8 cellular contexts compared by ENCODE assay signal in genomic region chr17:76909971-76910760, GRCh38. TPM values are rescaled to one million over a fixed set of nuclear protein-coding genes. Genes with fewer than 3 reads are reported as not detected.
A peak's percentile ranks its signal among the peaks of the same experiment; 100 is the strongest.
DNase-seq lines count a peak whose midpoint lies in the region; ATAC-seq and TF ChIP-seq lines count a peak whose summit lies in the region.

No MANE protein-coding gene starts in this region.

- H3K27me3 ChIP-seq in HAP-1 (ENCODE audit: low read depth) (no peaks in the 10 kb centered on the region), vagina (no peaks in the 10 kb centered on the region)

- H3K4me3 ChIP-seq in HAP-1 (no peak overlapping the region), epithelial cell of esophagus (ENCODE audit: low read length) (no peak overlapping the region), vagina (no peak overlapping the region)

- H3K4me1 ChIP-seq in HAP-1: no peaks in the 10 kb centered on the region
- H3K4me1 ChIP-seq in vagina: no peaks in the 10 kb centered on the region

- in situ Hi-C loops in HAP-1 (cut with MboI; ENCODE audit: low sequenced_read_pairs): no loop called here

- H3K9me3 ChIP-seq in HAP-1 (no peaks in the 10 kb centered on the region), vagina (no peaks in the 10 kb centered on the region)

- no peaks in the 10 kb centered on the region for H3K36me3 ChIP-seq in HAP-1 (replicated peaks)
- no peaks in the 10 kb centered on the region for H3K36me3 ChIP-seq in vagina

- no peak for TF ChIP-seq CTCF in epithelial cell of esophagus (IDR thresholded peaks at IDR 0.05; ENCODE audit: insufficient read depth, low read depth, low read length, missing control alignments)
- TF ChIP-seq CTCF in omental fat pad (IDR thresholded peaks at IDR 0.05): no peak
- no peak for TF ChIP-seq CTCF in vagina (IDR thresholded peaks at IDR 0.05)

- ATAC-seq in omental fat pad (ENCODE audit: low FRiP score): peak; percentile 14
- no peak for ATAC-seq in GM18873 (IDR thresholded peaks at IDR 0.05; ENCODE audit: low FRiP score, unreplicated experiment)

- no peak overlapping the region for H3K27ac ChIP-seq in vagina

- no peaks in the 10 kb centered on the region for H3K36me3 Mint-ChIP-seq in T-helper 2 cell treated with Interferon-gamma antibody and Interleukin-4, amounts not matched to agents 5 μg/mL and 100 μg/mL, for 36 hours (ENCODE audit: low read depth)

- no peaks in the 10 kb centered on the region for H3K4me1 Mint-ChIP-seq in T-helper 2 cell treated with Interferon-gamma antibody and Interleukin-4, amounts not matched to agents 5 μg/mL and 100 μg/mL, for 36 hours (ENCODE audit: low read depth)

- no peaks in the 10 kb centered on the region for H3K9me3 Mint-ChIP-seq in T-helper 2 cell treated with Interferon-gamma antibody and Interleukin-4, amounts not matched to agents 5 μg/mL and 100 μg/mL, for 36 hours

- TF ChIP-seq POLR2A in vagina (IDR thresholded peaks at IDR 0.05): no peak

- no peaks in the 10 kb centered on the region for H3K27me3 Mint-ChIP-seq in T-helper 2 cell treated with Interferon-gamma antibody and Interleukin-4, amounts not matched to agents 5 μg/mL and 100 μg/mL, for 36 hours (ENCODE audit: low read depth)

- intact Hi-C loops in vagina (cut with DNase I) (no loop called here), posterior vena cava (cut with DNase I) (no loop called here)

- H3K4me3 Mint-ChIP-seq in T-helper 2 cell treated with Interferon-gamma antibody and Interleukin-4, amounts not matched to agents 5 μg/mL and 100 μg/mL, for 36 hours: no peak overlapping the region

- H3K27ac Mint-ChIP-seq in T-helper 2 cell treated with Interferon-gamma antibody and Interleukin-4, amounts not matched to agents 5 μg/mL and 100 μg/mL, for 36 hours: no peak overlapping the region

- peak; percentile 5 to 78 for DNase-seq in HAP-1 (ENCODE audit: low spot score in 2 of 2)
- DNase-seq in T-helper 2 cell treated with Interferon-gamma antibody and Interleukin-4, amounts not matched to agents 5 μg/mL and 100 μg/mL, for 36 hours (ENCODE audit: low spot score): peak; percentile 14
- peak; percentile 66 for DNase-seq in epithelial cell of esophagus (ENCODE audit: low read depth)
- DNase-seq in omental fat pad (ENCODE audit: low spot score): no peak
- DNase-seq in vagina (ENCODE audit: extremely low spot score in 2 of 2): no peak
- no peak for DNase-seq in posterior vena cava (ENCODE audit: low spot score)
- no peak for DNase-seq in cerebellar nuclear complex (lab: John Stamatoyannopoulos, UW)

RNA-seq across cellular contexts. Expression of gene MGAT5B, which starts 42.0 kb away (rescaled TPM):
- total RNA-seq in omental fat pad (under 1 TPM in 2 of 4 donors, not detected in 2; 0.12 to 0.63 TPM), vagina (0.49 TPM), posterior vena cava (under 1 TPM; 0.19 to 0.88 TPM)

Comparison
In these comparisons a context has a peak if more than half of its experiments do, and no peak if none do; other contexts are left out.
1. DNase-seq: peak in HAP-1 (2 of 2), T-helper 2 cell treated with Interferon-gamma antibody and Interleukin-4, amounts not matched to agents 5 μg/mL and 100 μg/mL, for 36 hours (single experiment) and epithelial cell of esophagus (single experiment); none in omental fat pad (single experiment), vagina (0 of 2), posterior vena cava (single experiment) and cerebellar nuclear complex (0 of 2).